13 cellular contexts compared by ENCODE assay signal in genomic region chr22:25282346-25282670, GRCh38.
DNase-seq lines count a peak whose midpoint lies in the region; ATAC-seq lines count a peak whose summit lies in the region.
"Had no signal": no experiment of that assay in that cellular context is flagged by ENCODE, and none has a peak within 500 bp of the region (broad histone marks: within the 10 kb centered on the region; RNA-seq: fewer than 3 reads in every experiment).

No MANE protein-coding gene starts in this region.

- ATAC-seq in activated T-cell treated with anti-CD3 and anti-CD28 coated beads, Interleukin-2, amount 50 U/mL, for 72 hours (replicated peaks in 1 of 2): no peak
- ATAC-seq in stimulated activated naive B cell treated with anti-CD40 and anti-IgM and Interleukin-4, amounts not matched to agents 10 μg/mL and 1 μg/mL and 100 μg/mL, for 72 hours (replicated peaks): peak; percentile 7 to 28
- no peak for ATAC-seq in HG03108 (IDR thresholded peaks at IDR 0.05; ENCODE audit: unreplicated experiment)

- intact Hi-C loops in activated T-helper 2 cell treated with anti-CD3 and anti-CD28 coated beads, Interferon-gamma antibody, Interleukin-2, Interleukin-4, amounts not matched to agents 10 μg/mL and 5 μg/mL and 100 μg/mL, durations not matched to agents 14 hours and 24 hours and 36 hours (cut with micrococcal nuclease): no loop called here

- H3K27ac Mint-ChIP-seq in activated T-cell treated with anti-CD3 and anti-CD28 coated beads, Interleukin-2, amount 50 U/mL, for 72 hours: no peak overlapping the region
- H3K27ac Mint-ChIP-seq in activated T-helper 2 cell treated with anti-CD3 and anti-CD28 coated beads, Interferon-gamma antibody, Interleukin-2, Interleukin-4, amounts not matched to agents 10 μg/mL and 5 μg/mL and 100 μg/mL, durations not matched to agents 14 hours and 24 hours and 36 hours: no peak overlapping the region
- H3K27ac Mint-ChIP-seq in stimulated activated naive B cell treated with anti-CD40 and anti-IgM and Interleukin-4, amounts not matched to agents 10 μg/mL and 1 μg/mL and 100 μg/mL, for 72 hours: peak overlapping the region; percentile 94
- H3K27ac Mint-ChIP-seq: natural killer cell treated with Interleukin-12 subunit alpha and Interleukin-12 subunit beta and Interleukin-15 and Interleukin-18, amount 100 ng/mL, for 72 hours had no signal

- H3K4me3 Mint-ChIP-seq in activated T-cell treated with anti-CD3 and anti-CD28 coated beads, Interleukin-2, amount 50 U/mL, for 72 hours: peak overlapping the region; percentile 13 to 83
- H3K4me3 Mint-ChIP-seq in activated T-helper 2 cell treated with anti-CD3 and anti-CD28 coated beads, Interferon-gamma antibody, Interleukin-2, Interleukin-4, amounts not matched to agents 10 μg/mL and 5 μg/mL and 100 μg/mL, durations not matched to agents 14 hours and 24 hours and 36 hours (ENCODE audit: low read depth): peak overlapping the region; percentile 56
- peak overlapping the region; percentile 73 to 87 for H3K4me3 Mint-ChIP-seq in stimulated activated naive B cell treated with anti-CD40 and anti-IgM and Interleukin-4, amounts not matched to agents 10 μg/mL and 1 μg/mL and 100 μg/mL, for 72 hours
- H3K4me3 Mint-ChIP-seq: natural killer cell treated with Interleukin-12 subunit alpha and Interleukin-12 subunit beta and Interleukin-15 and Interleukin-18, amount 100 ng/mL, for 72 hours had no signal

- peaks cover 73% of the 10 kb centered on the region for H3K27me3 Mint-ChIP-seq in activated T-cell treated with anti-CD3 and anti-CD28 coated beads, Interleukin-2, amount 50 U/mL, for 72 hours (ENCODE audit: low read depth)
- H3K27me3 Mint-ChIP-seq in activated T-helper 2 cell treated with anti-CD3 and anti-CD28 coated beads, Interferon-gamma antibody, Interleukin-2, Interleukin-4, amounts not matched to agents 10 μg/mL and 5 μg/mL and 100 μg/mL, durations not matched to agents 14 hours and 24 hours and 36 hours (ENCODE audit: low read depth): peaks cover 61% of the 10 kb centered on the region
- H3K27me3 Mint-ChIP-seq in stimulated activated naive B cell treated with anti-CD40 and anti-IgM and Interleukin-4, amounts not matched to agents 10 μg/mL and 1 μg/mL and 100 μg/mL, for 72 hours: peaks cover 51 to 54% of the 10 kb centered on the region in 2 donors

- H3K9me3 Mint-ChIP-seq in activated T-cell treated with anti-CD3 and anti-CD28 coated beads, Interleukin-2, amount 50 U/mL, for 72 hours: no peaks in the 10 kb centered on the region
- no peaks in the 10 kb centered on the region for H3K9me3 Mint-ChIP-seq in activated T-helper 2 cell treated with anti-CD3 and anti-CD28 coated beads, Interferon-gamma antibody, Interleukin-2, Interleukin-4, amounts not matched to agents 10 μg/mL and 5 μg/mL and 100 μg/mL, durations not matched to agents 14 hours and 24 hours and 36 hours
- H3K9me3 Mint-ChIP-seq in stimulated activated naive B cell treated with anti-CD40 and anti-IgM and Interleukin-4, amounts not matched to agents 10 μg/mL and 1 μg/mL and 100 μg/mL, for 72 hours: no peaks in the 10 kb centered on the region
- H3K9me3 Mint-ChIP-seq: natural killer cell treated with Interleukin-12 subunit alpha and Interleukin-12 subunit beta and Interleukin-15 and Interleukin-18, amount 100 ng/mL, for 72 hours had no signal

- DNase-seq in activated T-cell treated with anti-CD3 and anti-CD28 coated beads, Interleukin-2, amount 50 U/mL, for 72 hours: peak in 1 of 2 donors; percentile 0
- no peak for DNase-seq in activated T-cell treated with anti-CD3 and anti-CD28 coated beads, Interleukin-2, amount 50 U/mL, for 1 hour
- DNase-seq in activated T-helper 2 cell treated with anti-CD3 and anti-CD28 coated beads, Interferon-gamma antibody, Interleukin-2, Interleukin-4, amounts not matched to agents 10 μg/mL and 5 μg/mL and 100 μg/mL, durations not matched to agents 14 hours and 24 hours and 36 hours (ENCODE audit: low spot score): no peak
- DNase-seq in stimulated activated naive B cell treated with anti-CD40 and anti-IgM and Interleukin-4, amounts not matched to agents 10 μg/mL and 1 μg/mL and 100 μg/mL, for 72 hours: no peak
- DNase-seq in AML-193 (lab: John Stamatoyannopoulos, UW): no peak
- DNase-seq in NCI-H2227 (lab: John Stamatoyannopoulos, UW; ENCODE audit: unreplicated experiment): no peak
- DNase-seq: activated effector memory CD4-positive, alpha-beta T cell treated with Interleukin-2 at 50 U/mL for 16 hours; NCI-H1694; spleen had no signal

- H3K36me3 Mint-ChIP-seq in activated T-cell treated with anti-CD3 and anti-CD28 coated beads, Interleukin-2, amount 50 U/mL, for 72 hours (ENCODE audit: insufficient read depth in 2 of 2): peaks cover 3 to 4% of the 10 kb centered on the region in 2 donors
- no peaks in the 10 kb centered on the region for H3K36me3 Mint-ChIP-seq in activated T-helper 2 cell treated with anti-CD3 and anti-CD28 coated beads, Interferon-gamma antibody, Interleukin-2, Interleukin-4, amounts not matched to agents 10 μg/mL and 5 μg/mL and 100 μg/mL, durations not matched to agents 14 hours and 24 hours and 36 hours (ENCODE audit: low read depth)
- peaks cover 0 to 2% of the 10 kb centered on the region in 2 donors for H3K36me3 Mint-ChIP-seq in stimulated activated naive B cell treated with anti-CD40 and anti-IgM and Interleukin-4, amounts not matched to agents 10 μg/mL and 1 μg/mL and 100 μg/mL, for 72 hours

- peaks cover 2% of the 10 kb centered on the region for H3K9me3 ChIP-seq in iPS-18c (ENCODE audit: control insufficient read depth, insufficient read depth, low read length)
- H3K9me3 ChIP-seq: spleen had no signal

- peak overlapping the region; percentile 81 for H3K4me3 ChIP-seq in iPS-18c (ENCODE audit: insufficient read depth, low read depth, low read length)
- H3K4me3 ChIP-seq: SK-N-MC had no signal

- H3K4me1 Mint-ChIP-seq in activated T-cell treated with anti-CD3 and anti-CD28 coated beads, Interleukin-2, amount 50 U/mL, for 72 hours (ENCODE audit: low read depth): peaks cover 12% of the 10 kb centered on the region
- peaks cover 5% of the 10 kb centered on the region for H3K4me1 Mint-ChIP-seq in activated T-helper 2 cell treated with anti-CD3 and anti-CD28 coated beads, Interferon-gamma antibody, Interleukin-2, Interleukin-4, amounts not matched to agents 10 μg/mL and 5 μg/mL and 100 μg/mL, durations not matched to agents 14 hours and 24 hours and 36 hours (ENCODE audit: low read depth)
- peaks cover 15 to 37% of the 10 kb centered on the region in 2 donors for H3K4me1 Mint-ChIP-seq in stimulated activated naive B cell treated with anti-CD40 and anti-IgM and Interleukin-4, amounts not matched to agents 10 μg/mL and 1 μg/mL and 100 μg/mL, for 72 hours

Comparison
In these comparisons a context has a peak if more than half of its experiments do, and no peak if none do; other contexts are left out.
1. ATAC-seq: peak in stimulated activated naive B cell treated with anti-CD40 and anti-IgM and Interleukin-4, amounts not matched to agents 10 μg/mL and 1 μg/mL and 100 μg/mL, for 72 hours (2 of 2); none in activated T-cell treated with anti-CD3 and anti-CD28 coated beads, Interleukin-2, amount 50 U/mL, for 72 hours (0 of 2) and HG03108 (single experiment).
2. Peak in every context shown above with its lines, with median percentiles within 50 percentile points of each other: H3K4me3 Mint-ChIP-seq.